In the genomic region with DNA sequence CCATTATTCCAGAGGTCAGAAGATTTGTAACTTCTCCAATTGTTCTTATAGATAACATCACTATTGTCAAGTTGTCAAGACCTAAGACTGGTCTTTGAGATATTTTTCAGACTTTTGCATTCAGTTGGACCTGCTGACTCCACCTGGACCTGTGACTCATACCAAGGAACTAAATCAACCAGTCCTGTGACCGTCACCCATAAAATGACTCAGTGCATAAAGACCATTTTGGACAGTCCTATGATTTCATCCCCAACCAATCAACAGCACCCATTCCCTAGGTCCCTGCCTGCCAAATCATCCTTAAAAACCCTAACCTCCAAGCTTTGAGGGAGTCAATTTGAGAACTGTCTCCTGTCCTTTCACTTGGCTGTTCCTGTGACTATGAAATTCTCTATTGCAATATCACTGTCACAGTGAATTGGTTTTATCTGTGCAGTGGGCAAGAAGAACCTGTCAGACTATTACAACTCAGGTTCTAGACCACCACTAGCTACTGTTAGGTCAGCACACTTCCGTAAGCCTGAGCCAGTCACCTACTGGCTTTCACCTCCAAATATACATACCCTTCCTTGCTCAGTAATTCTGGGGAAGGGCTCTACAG, we compare ENCODE assay signal across 21 cellular contexts. TPM values are rescaled to one million over a fixed set of nuclear protein-coding genes. Genes with fewer than 3 reads are reported as not detected.
DNase-seq lines count a peak whose midpoint lies in the region; ATAC-seq, FAIRE-seq and TF ChIP-seq lines count a peak whose summit lies in the region.
"Had no signal": no experiment of that assay in that cellular context is flagged by ENCODE, and none has a peak within 500 bp of the region (broad histone marks: within the 10 kb centered on the region; RNA-seq: fewer than 3 reads in every experiment).

No MANE protein-coding gene starts in this region.

- peaks cover 39% of the 10 kb centered on the region for H3K4me1 ChIP-seq in GM12878 (ENCODE audit: control insufficient read depth, insufficient read depth, low read length)
- H3K4me1 ChIP-seq in thoracic aorta (ENCODE audit: control insufficient read depth in 1 of 2, low read depth in 2 of 2): no peaks in the 10 kb centered on the region
- H3K4me1 ChIP-seq in tibial artery: no peaks in the 10 kb centered on the region
- H3K4me1 ChIP-seq: breast epithelium, tibial nerve had no signal

- in situ Hi-C loops in GM12878 (cut with MboI): no loop called here

- 0 out of 2 replicates have a peak overlapping the region, but pooled peaks have one; percentile 6 for H3K4me3 ChIP-seq in GM12878
- no peak overlapping the region for H3K4me3 ChIP-seq in thoracic aorta
- H3K4me3 ChIP-seq in tibial artery: no peak overlapping the region
- H3K4me3 ChIP-seq: breast epithelium, coronary artery, GM23248, PC-9, tibial nerve had no signal

- CTCF ChIA-PET in GM12878 (lab: Yijun Ruan, JAX): interaction anchor here (0.7 to 1.9 kb wide), 7 partner anchors 12 to 241 kb away, joined by 3 to 12 read pairs (median 3); no protein-coding TSS in a partner anchor

- no peak for ATAC-seq in natural killer cell treated with Interleukin-12 subunit alpha and Interleukin-12 subunit beta and Interleukin-15 and Interleukin-18, amount 100 ng/mL, for 72 hours
- no peak for ATAC-seq in natural killer cell
- ATAC-seq in GM12878: no peak
- peak; percentile 19 for ATAC-seq in thoracic aorta (ENCODE audit: insufficient number of reproducible peaks, low FRiP score, low read depth)
- ATAC-seq: stimulated activated naive CD8-positive, alpha-beta T cell treated with anti-CD3 and anti-CD28 coated beads, Interleukin-15, Interleukin-2, amounts not matched to agents 100 U/mL and 50 U/mL, for 24 hours had no signal

- no peaks in the 10 kb centered on the region for H3K79me2 ChIP-seq in GM12878 (ENCODE audit: control insufficient read depth, insufficient read depth, low read length)

- peak overlapping the region; percentile 2 to 84 for H3K27ac Mint-ChIP-seq in natural killer cell treated with Interleukin-12 subunit alpha and Interleukin-12 subunit beta and Interleukin-15 and Interleukin-18, amount 100 ng/mL, for 72 hours
- H3K27ac Mint-ChIP-seq in natural killer cell: no peak overlapping the region
- H3K27ac Mint-ChIP-seq: endodermal cell had no signal

- no TSS peak for BruUV-seq in GM12878 (replicated peaks; lab: Mats Ljungman, UMichigan)

- no peak for TF ChIP-seq EP300 in GM12878 (IDR thresholded peaks at IDR 0.05; ENCODE audit: borderline replicate concordance in 1 of 2, control insufficient read depth in 1 of 2, low read depth in 2 of 2, low read length in 2 of 2)

- SMC1A ChIA-PET in GM12878 (lab: Charles Lee; ENCODE audit: uncharacterized antibody, unreplicated experiment): interaction anchor here (0.7 to 11.1 kb wide), 8 partner anchors 10 to 888 kb away, joined by 3 to 152 read pairs (median 6); a partner anchor contains a TSS

- no peaks in the 10 kb centered on the region for H3K27me3 Mint-ChIP-seq in natural killer cell treated with Interleukin-12 subunit alpha and Interleukin-12 subunit beta and Interleukin-15 and Interleukin-18, amount 100 ng/mL, for 72 hours
- H3K27me3 Mint-ChIP-seq in natural killer cell (ENCODE audit: low read depth in 2 of 2): no peaks in the 10 kb centered on the region

- H3K27me3 ChIP-seq in GM12878 (replicated peaks in 1 of 2; ENCODE audit: control insufficient read depth in 2 of 2, insufficient read depth in 2 of 2, low read length in 1 of 2) (no peaks in the 10 kb centered on the region), thoracic aorta (replicated peaks; ENCODE audit: insufficient read depth) (no peaks in the 10 kb centered on the region), tibial artery (no peaks in the 10 kb centered on the region)
- H3K27me3 ChIP-seq: breast epithelium, tibial nerve had no signal

- no peak for FAIRE-seq in GM12878 (lab: Jason Lieb, UNC)

- WGBS in GM12878 (ENCODE audit: insufficient coverage, insufficient replicate concordance, low lambda C conversion rate, missing lambda C conversion rate): 39% methylated on average over 2 of the region's 2 CpGs

- H3K9me3 Mint-ChIP-seq in natural killer cell treated with Interleukin-12 subunit alpha and Interleukin-12 subunit beta and Interleukin-15 and Interleukin-18, amount 100 ng/mL, for 72 hours: no peaks in the 10 kb centered on the region
- H3K9me3 Mint-ChIP-seq in natural killer cell: peaks cover 0 to 2% of the 10 kb centered on the region in 2 donors
- H3K9me3 Mint-ChIP-seq: activated T-cell treated with anti-CD3 and anti-CD28 coated beads, Interleukin-2, amount 50 U/mL, for 4 hours had no signal

- no peaks in the 10 kb centered on the region for H4K20me1 ChIP-seq in GM12878 (ENCODE audit: control insufficient read depth, insufficient read depth)

- peaks cover 20 to 40% of the 10 kb centered on the region in 2 donors for H3K4me1 Mint-ChIP-seq in natural killer cell treated with Interleukin-12 subunit alpha and Interleukin-12 subunit beta and Interleukin-15 and Interleukin-18, amount 100 ng/mL, for 72 hours (ENCODE audit: low read depth in 2 of 2)
- H3K4me1 Mint-ChIP-seq in natural killer cell: peaks cover 0 to 5% of the 10 kb centered on the region in 2 donors
- H3K4me1 Mint-ChIP-seq: endodermal cell had no signal

- H3K27ac ChIP-seq in GM12878 (ENCODE audit: control insufficient read depth, insufficient read depth): peak overlapping the region; percentile 78
- H3K27ac ChIP-seq in thoracic aorta: no peak overlapping the region
- no peak overlapping the region for H3K27ac ChIP-seq in tibial artery
- H3K27ac ChIP-seq: breast epithelium, coronary artery, GM23248, HL-60, PC-9, tibial nerve had no signal

- no peak for TF ChIP-seq CTCF in natural killer cell (IDR thresholded peaks at IDR 0.05)
- no peak for TF ChIP-seq CTCF in GM12878 (IDR thresholded peaks at IDR 0.05 in 2 of 3, conservative IDR thresholded peaks at IDR 0.05 in 1 of 3; ENCODE audit: control insufficient read depth in 2 of 3, extremely low read depth in 1 of 3, insufficient read depth in 1 of 3, low read depth in 3 of 3, low read length in 3 of 3)
- TF ChIP-seq CTCF in thoracic aorta (IDR thresholded peaks at IDR 0.05): no peak
- TF ChIP-seq CTCF in tibial artery (IDR thresholded peaks at IDR 0.05): no peak

- H2AFZ ChIP-seq in GM12878 (ENCODE audit: control insufficient read depth, low read depth, low read length): no peak overlapping the region
- H2AFZ ChIP-seq: GM23248, PC-9 had no signal

- RAD21 ChIA-PET in GM12878 (lab: Charles Lee; ENCODE audit: unreplicated experiment): interaction anchor here (0.7 to 5.0 kb wide), 5 partner anchors 12 to 69 kb away, joined by 3 to 46 read pairs (median 3); a partner anchor contains a TSS

- H3K36me3 Mint-ChIP-seq in natural killer cell treated with Interleukin-12 subunit alpha and Interleukin-12 subunit beta and Interleukin-15 and Interleukin-18, amount 100 ng/mL, for 72 hours: peaks cover 30% of the 10 kb centered on the region
- no peaks in the 10 kb centered on the region for H3K36me3 Mint-ChIP-seq in natural killer cell

- TF ChIP-seq POLR2A in GM12878 (IDR thresholded peaks at IDR 0.05; ENCODE audit: low read depth, low read length): no peak

- H3K9me3 ChIP-seq in GM12878 (replicated peaks; ENCODE audit: control insufficient read depth, insufficient read depth, low read length) (peaks cover 12% of the 10 kb centered on the region), thoracic aorta (no peaks in the 10 kb centered on the region), tibial artery (peaks cover 0 to 18% (median 9%) of the 10 kb centered on the region in 3 donors)

- peak overlapping the region; percentile 9 for H3K4me3 Mint-ChIP-seq in natural killer cell treated with Interleukin-12 subunit alpha and Interleukin-12 subunit beta and Interleukin-15 and Interleukin-18, amount 100 ng/mL, for 72 hours
- no peak overlapping the region for H3K4me3 Mint-ChIP-seq in natural killer cell
- H3K4me3 Mint-ChIP-seq: activated T-cell treated with anti-CD3 and anti-CD28 coated beads, Interleukin-2, amount 50 U/mL, for 4 hours; endodermal cell had no signal

- TF ChIP-seq RAD21 in GM12878 (IDR thresholded peaks at IDR 0.05; ENCODE audit: insufficient read depth, low read depth, low read length): no peak

- no peak for DNase-seq in natural killer cell treated with Interleukin-12 subunit alpha and Interleukin-12 subunit beta and Interleukin-15 and Interleukin-18, amount 100 ng/mL, for 72 hours (ENCODE audit: low spot score)
- DNase-seq in natural killer cell: no peak
- DNase-seq in RKO (ENCODE audit: low spot score): peak; percentile 11
- no peak for DNase-seq in GM12878 (ENCODE audit: low read depth, low spot score)
- no peak for DNase-seq in thoracic aorta (ENCODE audit: low spot score)
- no peak for DNase-seq in GF-D8 (lab: John Stamatoyannopoulos, UW)
- no peak for DNase-seq in cardiac septum (ENCODE audit: low spot score)
- no peak for DNase-seq in tibial artery
- DNase-seq: activated T-cell treated with anti-CD3 and anti-CD28 coated beads, Interleukin-2, amount 50 U/mL, for 4 hours; endodermal cell; GM23248; IMR-90; NCI-H446 treated with DMSO at 0.1 percent for 48 hours; occipital lobe; PC-9; stimulated activated CD4-positive, alpha-beta T cell treated with anti-CD3 and anti-CD28 coated beads, Interleukin-4, amount 100 ng/mL, for 24 hours; stimulated activated naive CD8-positive, alpha-beta T cell treated with anti-CD3 and anti-CD28 coated beads, Interleukin-15, Interleukin-2, amounts not matched to agents 100 U/mL and 50 U/mL, for 24 hours had no signal

- POLR2A ChIA-PET in GM12878 (lab: Charles Lee): interaction anchor here (1.2 to 10.6 kb wide), 2 partner anchors 10 to 15 kb away, joined by 3 to 98 read pairs; a partner anchor contains a TSS

- H3K9ac ChIP-seq in GM12878 (ENCODE audit: control insufficient read depth, insufficient read depth, low read length): no peak overlapping the region
- H3K9ac ChIP-seq: GM23248 had no signal

- intact Hi-C loops in natural killer cell (cut with micrococcal nuclease): no loop called here
- intact Hi-C loops in GM12878 (cut with micrococcal nuclease; ENCODE audit: unreplicated experiment): loop anchor here (5.0 kb wide), 1 partner anchor 260 kb away; a partner anchor contains a TSS
- intact Hi-C loops in cardiac septum (cut with DNase I): no loop called here
- intact Hi-C loops in tibial artery (cut with DNase I; ENCODE audit: low total_unique reads): no loop called here

- H3K36me3 ChIP-seq in GM12878 (ENCODE audit: control insufficient read depth in 2 of 2, insufficient read depth in 2 of 2, low read length in 1 of 2) (no peaks in the 10 kb centered on the region), thoracic aorta (no peaks in the 10 kb centered on the region), tibial artery (no peaks in the 10 kb centered on the region)
- H3K36me3 ChIP-seq: breast epithelium, tibial nerve had no signal

- H3K4me2 ChIP-seq in GM12878 (ENCODE audit: control insufficient read depth, insufficient read depth): no peak overlapping the region
- H3K4me2 ChIP-seq: PC-9 had no signal

RNA-seq across cellular contexts. Expression of a gene that starts 17.1 kb away (rescaled TPM):
- 100 to 1,000 TPM in 1 of 2 donors, 10 to 100 TPM in 1; 89.4 to 102 TPM for total RNA-seq in natural killer cell treated with Interleukin-12 subunit alpha and Interleukin-12 subunit beta and Interleukin-15 and Interleukin-18, amount 100 ng/mL, for 72 hours
- total RNA-seq in natural killer cell (1 to 10 TPM; 1.8 to 2.3 (median 1.8) TPM), GM12878 (2014; rRNA removed) (9.3 and 10.1 TPM in 2 replicates), GM12878 (2014; rRNA removed; fragmentation: Illumina TruSeq; extraction: Trizol) (10.6 and 11.7 TPM in 2 replicates), GM12878 (2021) (6.3 and 7.0 TPM in 2 replicates), thoracic aorta (1 to 10 TPM; 2.0 to 2.1 TPM), cardiac septum (3.4 TPM)
- 15.5 and 15.9 TPM in 2 replicates for total RNA-seq in GM12878 (2013; cell fraction: nucleolus; rRNA removed)
- 2.5 TPM for polyA plus RNA-seq in GM12878 (2011; ENCODE audit: low read depth)
- polyA plus RNA-seq in GM12878 (2011; rRNA removed) (11.0 and 11.9 TPM in 2 replicates), GM12878 (2014; fragmentation: Illumina TruSeq; extraction: Trizol) (9.3 and 11.8 TPM in 2 replicates), GM12878 (2014; fragmentation: Nextera tagmentation; extraction: Ambion mirVana) (1 to 10 TPM; 4.1 to 4.8 TPM), GM12878 (2014; rRNA removed) (5.8 and 7.7 TPM in 2 replicates), GM12878 (2016; fragmentation: Nextera tagmentation; extraction: Ambion mirVana) (10 to 100 TPM in 1 of 2 experiments, 1 to 10 TPM in 1; 9.9 to 11.4 TPM)
- 6.7 and 8.2 TPM in 2 replicates for polyA plus RNA-seq in GM12878 (2011; cell fraction: cytosol; rRNA removed)
- 11.9 and 13.3 TPM in 2 replicates for polyA plus RNA-seq in GM12878 (2011; cell fraction: nucleus; rRNA removed)
- 2.9 and 5.9 TPM in 2 replicates for polyA plus RNA-seq in GM12878 (2012)
- polyA minus RNA-seq in GM12878 (2011; rRNA and poly(A)+ RNA removed): 9.6 and 16.2 TPM in 2 replicates
- 5.9 and 7.0 TPM in 2 replicates for polyA minus RNA-seq in GM12878 (2011; cell fraction: cytosol; rRNA and poly(A)+ RNA removed)
- polyA minus RNA-seq in GM12878 (2011; cell fraction: nucleus; rRNA and poly(A)+ RNA removed): 11.6 and 12.8 TPM in 2 replicates

Comparison
In these comparisons a context has a peak if more than half of its experiments do, and no peak if none do; other contexts are left out.
1. H3K27ac Mint-ChIP-seq: peak in natural killer cell treated with Interleukin-12 subunit alpha and Interleukin-12 subunit beta and Interleukin-15 and Interleukin-18, amount 100 ng/mL, for 72 hours (2 of 2); none in natural killer cell (0 of 2).
2. RNA of a gene that starts 17.1 kb away (total RNA-seq): 89.4 to 102 TPM in natural killer cell treated with Interleukin-12 subunit alpha and Interleukin-12 subunit beta and Interleukin-15 and Interleukin-18, amount 100 ng/mL, for 72 hours; 6.3 to 15.9 TPM in GM12878, 3.4 TPM in cardiac septum (single experiment), 2.0 to 2.1 TPM in thoracic aorta and 1.8 to 2.3 TPM in natural killer cell; every median in the first group is over 4 times any median in the second.